ENCODE assay signal across 16 cellular contexts in genomic region chr20:3896302-3896701, GRCh38. TPM values are rescaled to one million over a fixed set of nuclear protein-coding genes. Genes with fewer than 3 reads are reported as not detected.
DNase-seq lines count a peak whose midpoint lies in the region; ATAC-seq, FAIRE-seq and TF ChIP-seq lines count a peak whose summit lies in the region.
"Had no signal": no experiment of that assay in that cellular context is flagged by ENCODE, and none has a peak within 500 bp of the region (broad histone marks: within the 10 kb centered on the region; RNA-seq: fewer than 3 reads in every experiment).

No MANE protein-coding gene starts in this region.

- H3K36me3 ChIP-seq in BLaER1 treated with 17β-estradiol and CSF1 and Interleukin-3, amounts not matched to agents 10 nM and 100 nM = peaks cover 35 to 82% (median 66%) of the 10 kb centered on the region in 11 experiments
- H3K36me3 ChIP-seq: adrenal gland, gastrocnemius medialis, ovary had no signal

- intact Hi-C loops in activated naive CD4-positive, alpha-beta T cell treated with anti-CD3 and anti-CD28 coated beads for 36 hours (cut with micrococcal nuclease) = no loop called here

- peak overlapping the region; percentile 28; the same call in 1 of the 2 replicates for H3K4me3 Mint-ChIP-seq in HFFc6
- peak overlapping the region; percentile 59 for H3K4me3 Mint-ChIP-seq in central memory CD8-positive, alpha-beta T cell
- H3K4me3 Mint-ChIP-seq in activated naive CD4-positive, alpha-beta T cell treated with anti-CD3 and anti-CD28 coated beads for 36 hours = no peak overlapping the region

- peaks cover 76% of the 10 kb centered on the region for H3K4me1 Mint-ChIP-seq in HFFc6 (ENCODE audit: low read depth)
- peaks cover 68% of the 10 kb centered on the region for H3K4me1 Mint-ChIP-seq in central memory CD8-positive, alpha-beta T cell
- H3K4me1 Mint-ChIP-seq in activated naive CD4-positive, alpha-beta T cell treated with anti-CD3 and anti-CD28 coated beads for 36 hours (ENCODE audit: low read depth) = peaks cover 77% of the 10 kb centered on the region

- peak overlapping the region in 5 of 11 experiments; percentile 11 to 89 (median 34); a peak in 7 of 22 replicates for H3K27ac ChIP-seq in BLaER1 treated with 17β-estradiol and CSF1 and Interleukin-3, amounts not matched to agents 10 nM and 100 nM
- H3K27ac ChIP-seq: ovary, WERI-Rb-1 had no signal

- no peaks in the 10 kb centered on the region for H3K27me3 ChIP-seq in BLaER1 treated with 17β-estradiol and CSF1 and Interleukin-3, amounts not matched to agents 10 nM and 100 nM
- H3K27me3 ChIP-seq: adrenal gland, gastrocnemius medialis, ovary had no signal

- H4K20me1 ChIP-seq in BLaER1 treated with 17β-estradiol and CSF1 and Interleukin-3, amounts not matched to agents 10 nM and 100 nM = peaks cover 65 to 100% (median 99%) of the 10 kb centered on the region in 11 experiments

- H3K4me1 ChIP-seq in BLaER1 treated with 17β-estradiol and CSF1 and Interleukin-3, amounts not matched to agents 10 nM and 100 nM = peaks cover 72 to 100% (median 96%) of the 10 kb centered on the region in 10 experiments

- CTCF ChIA-PET in activated naive CD4-positive, alpha-beta T cell treated with anti-CD3 and anti-CD28 coated beads for 36 hours (lab: Charles Lee) = interaction anchor here (0.6 kb wide), 1 partner anchor 17 kb away, joined by 4 read pairs; no protein-coding TSS in a partner anchor

- no peak for FAIRE-seq in frontal cortex (lab: Jason Lieb, UNC)

- H3K9me3 Mint-ChIP-seq in HFFc6 = no peaks in the 10 kb centered on the region
- no peaks in the 10 kb centered on the region for H3K9me3 Mint-ChIP-seq in central memory CD8-positive, alpha-beta T cell
- no peaks in the 10 kb centered on the region for H3K9me3 Mint-ChIP-seq in activated naive CD4-positive, alpha-beta T cell treated with anti-CD3 and anti-CD28 coated beads for 36 hours

- peaks cover 4% of the 10 kb centered on the region; the same call in 1 of the 2 replicates for H3K27me3 Mint-ChIP-seq in HFFc6 (ENCODE audit: insufficient read depth)
- H3K27me3 Mint-ChIP-seq in central memory CD8-positive, alpha-beta T cell = no peaks in the 10 kb centered on the region
- H3K27me3 Mint-ChIP-seq in activated naive CD4-positive, alpha-beta T cell treated with anti-CD3 and anti-CD28 coated beads for 36 hours (ENCODE audit: low read depth) = no peaks in the 10 kb centered on the region

- peak overlapping the region in 9 of 11 experiments; percentile 9 to 97 (median 88); a peak in 17 of 22 replicates for H3K4me2 ChIP-seq in BLaER1 treated with 17β-estradiol and CSF1 and Interleukin-3, amounts not matched to agents 10 nM and 100 nM

- H3K9me3 ChIP-seq in BLaER1 treated with 17β-estradiol and CSF1 and Interleukin-3, amounts not matched to agents 10 nM and 100 nM (replicated peaks in 1 of 11) = no peaks in the 10 kb centered on the region
- H3K9me3 ChIP-seq: adrenal gland, gastrocnemius medialis, ovary had no signal

- no peak for ATAC-seq in central memory CD8-positive, alpha-beta T cell (replicated peaks; ENCODE audit: extremely low read depth, poor library complexity, severe bottlenecking)
- ATAC-seq: gastrocnemius medialis had no signal

- DNase-seq in HFFc6 = no peak
- no peak for DNase-seq in central memory CD8-positive, alpha-beta T cell (ENCODE audit: low spot score in 2 of 2)
- DNase-seq in mesenteric fat pad (ENCODE audit: low spot score) = peak; percentile 12
- no peak for DNase-seq in nucleus accumbens (lab: John Stamatoyannopoulos, UW)
- no peak for DNase-seq in frontal cortex (ENCODE audit: low spot score in 2 of 2)
- DNase-seq in activated naive CD4-positive, alpha-beta T cell treated with anti-CD3 and anti-CD28 coated beads for 36 hours = no peak
- DNase-seq in cerebellum (ENCODE audit: low spot score) = no peak
- DNase-seq: DMS79 treated with DMSO at 0.1 percent for 48 hours, gastrocnemius medialis, midbrain, NCI-H1092, WERI-Rb-1 had no signal

- H3K9ac ChIP-seq in BLaER1 treated with 17β-estradiol and CSF1 and Interleukin-3, amounts not matched to agents 10 nM and 100 nM = peak overlapping the region in 3 of 11 experiments; percentile 6 to 42 (median 33); a peak in 3 of 22 replicates

- peaks cover 27% of the 10 kb centered on the region for H3K36me3 Mint-ChIP-seq in HFFc6 (ENCODE audit: low read depth)
- peaks cover 25% of the 10 kb centered on the region for H3K36me3 Mint-ChIP-seq in central memory CD8-positive, alpha-beta T cell (ENCODE audit: insufficient read depth)
- peaks cover 35% of the 10 kb centered on the region for H3K36me3 Mint-ChIP-seq in activated naive CD4-positive, alpha-beta T cell treated with anti-CD3 and anti-CD28 coated beads for 36 hours (ENCODE audit: low read depth)

- no peak for TF ChIP-seq CTCF in HFFc6 (IDR thresholded peaks at IDR 0.05)

- H3K27ac Mint-ChIP-seq in HFFc6 = peak overlapping the region; percentile 49; the same call in 1 of the 2 replicates
- H3K27ac Mint-ChIP-seq in central memory CD8-positive, alpha-beta T cell (ENCODE audit: low read depth) = peak overlapping the region; percentile 60
- no peak overlapping the region for H3K27ac Mint-ChIP-seq in activated naive CD4-positive, alpha-beta T cell treated with anti-CD3 and anti-CD28 coated beads for 36 hours

- H3K4me3 ChIP-seq in BLaER1 treated with 17β-estradiol and CSF1 and Interleukin-3, amounts not matched to agents 10 nM and 100 nM = peak overlapping the region in 2 of 10 experiments; percentile 21 to 26; a peak in 2 of 20 replicates
- H3K4me3 ChIP-seq: adrenal gland, gastrocnemius medialis, ovary, SK-N-MC had no signal

RNA-seq across cellular contexts. Expression of gene PANK2, which starts 7.1 kb away (rescaled TPM):
- 10 to 100 TPM; 34.5 to 40.7 (median 38.3) TPM for total RNA-seq in HFFc6 (2021; fragmentation: NEBNext Ultra II Directional; extraction: Animal tissue kit (Norgen Biotek cat#: 25700))
- total RNA-seq in mesenteric fat pad (31.1 TPM), frontal cortex (62.0 TPM), cerebellum (34.8 TPM)
- 10 to 100 TPM; 39.8 to 44.7 TPM for total RNA-seq in activated naive CD4-positive, alpha-beta T cell treated with anti-CD3 and anti-CD28 coated beads for 36 hours

RNA-seq across cellular contexts. Expression of gene MAVS, which starts 49.7 kb away (rescaled TPM):
- total RNA-seq in HFFc6 (2021; fragmentation: NEBNext Ultra II Directional; extraction: Animal tissue kit (Norgen Biotek cat#: 25700)) = 10 to 100 TPM; 38.8 to 44.8 (median 40.6) TPM
- 43.5 TPM for total RNA-seq in mesenteric fat pad
- total RNA-seq in frontal cortex = 6.9 TPM
- total RNA-seq in activated naive CD4-positive, alpha-beta T cell treated with anti-CD3 and anti-CD28 coated beads for 36 hours = 10 to 100 TPM; 14.8 to 16.0 TPM
- total RNA-seq in cerebellum = 14.6 TPM
